Comparison of ENCODE assay signal across 8 cellular contexts in genomic region chr2:102020596-102021170, GRCh38. TPM values are rescaled to one million over a fixed set of nuclear protein-coding genes. Genes with fewer than 3 reads are reported as not detected.
A peak's percentile ranks its signal among the peaks of the same experiment; 100 is the strongest.
DNase-seq lines count a peak whose midpoint lies in the region; ATAC-seq and FAIRE-seq lines count a peak whose summit lies in the region.

No MANE protein-coding gene starts in this region.

- no peak overlapping the region for H3K4me3 ChIP-seq in ACC112 (ENCODE audit: low read depth, low read length)

- H3K36me3 ChIP-seq in ACC112 (ENCODE audit: insufficient read depth, low read length) = no peaks in the 10 kb centered on the region

- H3K4me1 Mint-ChIP-seq in effector memory CD8-positive, alpha-beta T cell (ENCODE audit: low read depth in 2 of 2) = peaks cover 0 to 5% of the 10 kb centered on the region in 2 donors

- peak overlapping the region; percentile 98 for H3K27ac ChIP-seq in ACC112 (ENCODE audit: low read depth, low read length)

- H3K36me3 Mint-ChIP-seq in effector memory CD8-positive, alpha-beta T cell (ENCODE audit: insufficient read depth) = no peaks in the 10 kb centered on the region

- DNase-seq in GM18507 (ENCODE audit: extremely low spot score, insufficient read length, low read depth) (peak; percentile 44), NCI-H82 treated with DMSO at 0.1 percent for 48 hours (lab: John Stamatoyannopoulos, UW; ENCODE audit: unreplicated experiment) (peak; percentile 2), mesenteric fat pad (ENCODE audit: low spot score) (peak; percentile 94)
- peak; percentile 68 to 73 for DNase-seq in activated CD8-positive, alpha-beta memory T cell treated with anti-CD3 and anti-CD28 coated beads for 4 hours (ENCODE audit: low read depth in 2 of 2)
- peak; percentile 78 to 81 (median 81) for DNase-seq in effector memory CD8-positive, alpha-beta T cell
- peak; percentile 54 to 63 for DNase-seq in stimulated activated CD8-positive, alpha-beta memory T cell treated with anti-CD3 and anti-CD28 coated beads, Interleukin-15, amount 100 ng/mL, for 4 hours (ENCODE audit: low read depth in 2 of 2)

- peak overlapping the region; percentile 31 for H2AFZ ChIP-seq in ACC112 (ENCODE audit: low read length, unreplicated experiment)

- H3K4me1 ChIP-seq in ACC112 (ENCODE audit: control insufficient read depth, insufficient read depth, low read length, unreplicated experiment) = peaks cover 58% of the 10 kb centered on the region

- peak; percentile 91 for FAIRE-seq in GM18507 (lab: Jason Lieb, UNC)

- peak overlapping the region in 1 of 2 donors; percentile 49 for H3K27ac Mint-ChIP-seq in effector memory CD8-positive, alpha-beta T cell

- H3K79me2 ChIP-seq in ACC112 (ENCODE audit: control insufficient read depth, insufficient read depth, low read length, unreplicated experiment) = no peaks in the 10 kb centered on the region

- H3K27me3 Mint-ChIP-seq in effector memory CD8-positive, alpha-beta T cell = peaks cover 5 to 15% of the 10 kb centered on the region in 2 donors

- H3K27me3 ChIP-seq in ACC112 (ENCODE audit: insufficient read depth, low read length) = no peaks in the 10 kb centered on the region

- no peaks in the 10 kb centered on the region for H3K9me3 Mint-ChIP-seq in effector memory CD8-positive, alpha-beta T cell

- H3K4me3 Mint-ChIP-seq in effector memory CD8-positive, alpha-beta T cell = no peak overlapping the region

- peak; percentile 60 for ATAC-seq in HG03159 (IDR thresholded peaks at IDR 0.05; ENCODE audit: unreplicated experiment)
- peak; percentile 98 for ATAC-seq in effector memory CD8-positive, alpha-beta T cell (replicated peaks)

RNA-seq across cellular contexts. Expression of gene IL1R2, which starts 28.9 kb away (rescaled TPM):
- total RNA-seq in mesenteric fat pad = 101 TPM

Comparison
In these comparisons a context has a peak if more than half of its experiments do, and no peak if none do; other contexts are left out.
1. DNase-seq: peak in every context shown above with its lines; median percentile 94 in mesenteric fat pad; 81 in effector memory CD8-positive, alpha-beta T cell; 70 in activated CD8-positive, alpha-beta memory T cell treated with anti-CD3 and anti-CD28 coated beads for 4 hours; 58 in stimulated activated CD8-positive, alpha-beta memory T cell treated with anti-CD3 and anti-CD28 coated beads, Interleukin-15, amount 100 ng/mL, for 4 hours; 44 in GM18507; 2 in NCI-H82 treated with DMSO at 0.1 percent for 48 hours.